ENCODE assay signal across 11 cellular contexts in genomic region chr16:82699711-82700495, GRCh38.
DNase-seq lines count a peak whose midpoint lies in the region; ATAC-seq and TF ChIP-seq lines count a peak whose summit lies in the region.
"Had no signal": no experiment of that assay in that cellular context is flagged by ENCODE, and none has a peak within 500 bp of the region (broad histone marks: within the 10 kb centered on the region; RNA-seq: fewer than 3 reads in every experiment).

No MANE protein-coding gene starts in this region.

- peaks cover 15% of the 10 kb centered on the region for H3K27me3 Mint-ChIP-seq in activated CD8-positive, alpha-beta T cell treated with anti-CD3 and anti-CD28 coated beads for 36 hours
- peaks cover 7% of the 10 kb centered on the region for H3K27me3 Mint-ChIP-seq in activated naive CD4-positive, alpha-beta T cell treated with anti-CD3 and anti-CD28 coated beads for 36 hours (ENCODE audit: low read depth)

- TF ChIP-seq POLR2A in stomach (IDR thresholded peaks at IDR 0.05): no peak

- POLR2A ChIA-PET in activated CD8-positive, alpha-beta T cell treated with anti-CD3 and anti-CD28 coated beads for 36 hours (lab: Charles Lee): interaction anchor here (1.2 kb wide), 1 partner anchor 48 kb away, joined by 5 read pairs; no protein-coding TSS in a partner anchor

- H3K4me3 ChIP-seq in AG09309 (ENCODE audit: control insufficient read depth, low read depth, low read length): no peak overlapping the region
- no peak overlapping the region for H3K4me3 ChIP-seq in MG63
- H3K4me3 ChIP-seq in stomach: no peak overlapping the region

- H3K36me3 ChIP-seq in MG63 (no peaks in the 10 kb centered on the region), stomach (no peaks in the 10 kb centered on the region)

- intact Hi-C loops in activated CD8-positive, alpha-beta T cell treated with anti-CD3 and anti-CD28 coated beads for 36 hours (cut with micrococcal nuclease): no loop called here
- intact Hi-C loops in stomach (cut with DNase I; ENCODE audit: low total_unique reads): no loop called here
- intact Hi-C loops in activated naive CD4-positive, alpha-beta T cell treated with anti-CD3 and anti-CD28 coated beads for 36 hours (cut with micrococcal nuclease): no loop called here

- no peaks in the 10 kb centered on the region for H3K36me3 Mint-ChIP-seq in activated CD8-positive, alpha-beta T cell treated with anti-CD3 and anti-CD28 coated beads for 36 hours (ENCODE audit: low read depth)
- no peaks in the 10 kb centered on the region for H3K36me3 Mint-ChIP-seq in activated naive CD4-positive, alpha-beta T cell treated with anti-CD3 and anti-CD28 coated beads for 36 hours (ENCODE audit: low read depth)
- H3K36me3 Mint-ChIP-seq: activated naive CD8-positive, alpha-beta T cell treated with anti-CD3 and anti-CD28 coated beads, Interleukin-2, amount 10 ng/mL, durations not matched to agents 7 days and 5 days had no signal

- H3K4me1 Mint-ChIP-seq in activated CD8-positive, alpha-beta T cell treated with anti-CD3 and anti-CD28 coated beads for 36 hours (ENCODE audit: low read depth): peaks cover 8% of the 10 kb centered on the region
- peaks cover 4% of the 10 kb centered on the region for H3K4me1 Mint-ChIP-seq in activated naive CD4-positive, alpha-beta T cell treated with anti-CD3 and anti-CD28 coated beads for 36 hours (ENCODE audit: low read depth)

- H3K9me3 ChIP-seq in MG63 (no peaks in the 10 kb centered on the region; the same call in 1 of the 2 replicates), stomach (no peaks in the 10 kb centered on the region)

- ATAC-seq in activated CD8-positive, alpha-beta T cell treated with anti-CD3 and anti-CD28 coated beads for 36 hours: no peak

- H3K27me3 ChIP-seq in MG63 (no peaks in the 10 kb centered on the region), stomach (peaks cover 0 to 12% (median 0%) of the 10 kb centered on the region in 3 donors)

- CTCF ChIA-PET in activated CD8-positive, alpha-beta T cell treated with anti-CD3 and anti-CD28 coated beads for 36 hours (lab: Charles Lee): no interaction called here
- CTCF ChIA-PET in activated naive CD4-positive, alpha-beta T cell treated with anti-CD3 and anti-CD28 coated beads for 36 hours (lab: Charles Lee): no interaction called here

- no peak for TF ChIP-seq EP300 in stomach (IDR thresholded peaks at IDR 0.05)

- H3K4me1 ChIP-seq in stomach: peaks cover 0 to 19% (median 12%) of the 10 kb centered on the region in 4 donors

- H3K27ac Mint-ChIP-seq in activated CD8-positive, alpha-beta T cell treated with anti-CD3 and anti-CD28 coated beads for 36 hours: no peak overlapping the region
- H3K27ac Mint-ChIP-seq in activated naive CD4-positive, alpha-beta T cell treated with anti-CD3 and anti-CD28 coated beads for 36 hours: no peak overlapping the region

- TF ChIP-seq CTCF in AG09309 (IDR thresholded peaks at IDR 0.05; ENCODE audit: control insufficient read depth, insufficient read depth, low read depth, low read length, missing control alignments) (no peak), stomach (IDR thresholded peaks at IDR 0.05) (no peak)
- no peak for TF ChIP-seq CTCF in activated CD8-positive, alpha-beta T cell treated with anti-CD3 and anti-CD28 coated beads for 36 hours (IDR thresholded peaks at IDR 0.05)

- WGBS in stomach, 5 donors: 58 to 71% (median 65%) methylated on average over 9 of the region's 9 CpGs

- H3K27ac ChIP-seq in stomach: peak overlapping the region in 1 of 5 donors; percentile 62

- peak; percentile 83 for DNase-seq in AG09309 (ENCODE audit: low read depth)
- peak; percentile 39 for DNase-seq in MG63
- peak; percentile 95 to 96 for DNase-seq in dermis microvascular lymphatic vessel endothelial cell (ENCODE audit: low read depth in 2 of 2)
- peak; percentile 43 for DNase-seq in medulla oblongata (ENCODE audit: extremely low spot score)
- no peak for DNase-seq in activated CD8-positive, alpha-beta T cell treated with anti-CD3 and anti-CD28 coated beads for 36 hours
- no peak for DNase-seq in stomach
- no peak for DNase-seq in DMS79 (lab: John Stamatoyannopoulos, UW)
- no peak for DNase-seq in activated naive CD4-positive, alpha-beta T cell treated with anti-CD3 and anti-CD28 coated beads for 36 hours
- DNase-seq: activated naive CD8-positive, alpha-beta T cell treated with anti-CD3 and anti-CD28 coated beads, Interleukin-2, amount 10 ng/mL, durations not matched to agents 7 days and 5 days; COR-L47; NCI-H2029 treated with DMSO at 0.1 percent for 48 hours had no signal

- no peak overlapping the region for H3K4me3 Mint-ChIP-seq in activated CD8-positive, alpha-beta T cell treated with anti-CD3 and anti-CD28 coated beads for 36 hours
- no peak overlapping the region for H3K4me3 Mint-ChIP-seq in activated naive CD4-positive, alpha-beta T cell treated with anti-CD3 and anti-CD28 coated beads for 36 hours
- H3K4me3 Mint-ChIP-seq: activated naive CD8-positive, alpha-beta T cell treated with anti-CD3 and anti-CD28 coated beads, Interleukin-2, amount 10 ng/mL, durations not matched to agents 7 days and 5 days had no signal

- no peaks in the 10 kb centered on the region for H3K9me3 Mint-ChIP-seq in activated CD8-positive, alpha-beta T cell treated with anti-CD3 and anti-CD28 coated beads for 36 hours
- no peaks in the 10 kb centered on the region for H3K9me3 Mint-ChIP-seq in activated naive CD4-positive, alpha-beta T cell treated with anti-CD3 and anti-CD28 coated beads for 36 hours

Comparison
In these comparisons a context has a peak if more than half of its experiments do, and no peak if none do; other contexts are left out.
1. DNase-seq: peak in AG09309 (single experiment), MG63 (single experiment), dermis microvascular lymphatic vessel endothelial cell (2 of 2) and medulla oblongata (single experiment); none in activated CD8-positive, alpha-beta T cell treated with anti-CD3 and anti-CD28 coated beads for 36 hours (single experiment), stomach (single experiment), DMS79 (single experiment) and activated naive CD4-positive, alpha-beta T cell treated with anti-CD3 and anti-CD28 coated beads for 36 hours (single experiment).